8 cellular contexts compared by ENCODE assay signal in the genomic region with DNA sequence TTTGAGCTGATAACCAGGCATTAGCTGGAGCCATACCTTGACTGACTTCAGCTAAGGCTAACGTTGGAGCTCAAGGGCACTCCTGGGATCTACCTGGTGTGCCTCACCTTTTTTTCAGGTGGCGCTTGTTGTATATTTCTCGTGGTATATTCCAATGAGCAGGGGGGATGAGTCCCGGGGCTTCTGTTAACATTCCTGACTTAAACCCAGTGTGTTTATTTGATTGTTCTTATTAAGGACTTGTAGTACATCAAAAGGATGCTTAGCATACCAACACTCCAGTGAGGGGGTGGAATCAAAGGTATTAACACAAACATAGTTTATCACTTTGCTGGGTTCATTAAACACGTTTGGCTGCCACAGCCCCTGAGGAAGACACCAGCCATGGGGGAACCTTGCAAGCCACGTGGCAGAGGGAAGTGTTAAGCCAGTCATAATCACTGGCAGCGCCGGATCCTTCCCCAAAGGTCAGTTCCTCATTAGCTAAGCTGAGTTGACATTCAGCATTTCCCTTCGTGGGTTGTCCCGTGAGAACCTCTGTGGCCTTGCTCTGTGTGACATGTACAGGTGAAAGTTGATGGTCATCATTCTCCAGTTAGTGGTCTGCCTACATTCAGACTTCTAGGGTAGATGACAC.
A peak's percentile ranks its signal among the peaks of the same experiment; 100 is the strongest.
DNase-seq lines count a peak whose midpoint lies in the region; ATAC-seq and TF ChIP-seq lines count a peak whose summit lies in the region.

No MANE protein-coding gene starts in this region.

- H3K9me3 ChIP-seq in Caco-2 (no peaks in the 10 kb centered on the region), gastroesophageal sphincter (no peaks in the 10 kb centered on the region)

- TF ChIP-seq POLR2A in gastroesophageal sphincter (IDR thresholded peaks at IDR 0.05), result no peak

- DNase-seq in Caco-2, result peak; percentile 78 to 86
- DNase-seq in posterior vena cava (ENCODE audit: low spot score), result peak; percentile 92
- DNase-seq in H7, result no peak
- no peak for DNase-seq in H4 (ENCODE audit: low spot score)
- no peak for DNase-seq in 8988T

- BruUV-seq in Caco-2 (replicated peaks; lab: Mats Ljungman, UMichigan), result no TSS peak

- H3K27me3 Mint-ChIP-seq in Caco-2 (ENCODE audit: insufficient read depth, unreplicated experiment), result no peaks in the 10 kb centered on the region

- peaks cover 62% of the 10 kb centered on the region for H3K36me3 Mint-ChIP-seq in Caco-2 (ENCODE audit: insufficient read depth, unreplicated experiment)

- intact Hi-C loops in Caco-2 (cut with micrococcal nuclease; ENCODE audit: unreplicated experiment), result no loop called here
- intact Hi-C loops in posterior vena cava (cut with DNase I), result no loop called here

- H3K27me3 ChIP-seq in Caco-2 (replicated peaks; ENCODE audit: control insufficient read depth, insufficient read depth, low read length), result no peaks in the 10 kb centered on the region
- H3K27me3 ChIP-seq in gastroesophageal sphincter, result no peaks in the 10 kb centered on the region
- H3K27me3 ChIP-seq in H7 (ENCODE audit: control insufficient read depth, insufficient read depth, low read length), result no peaks in the 10 kb centered on the region

- H3K4me3 Mint-ChIP-seq in Caco-2 (ENCODE audit: unreplicated experiment), result peak overlapping the region; percentile 43

- TF ChIP-seq CTCF in Caco-2 (IDR thresholded peaks at IDR 0.05; ENCODE audit: insufficient read depth in 1 of 2, low read depth in 1 of 2, low read length in 1 of 2, severe bottlenecking in 1 of 2, unreplicated experiment in 1 of 2) (no peak), gastroesophageal sphincter (IDR thresholded peaks at IDR 0.05) (no peak)

- 0 out of 2 replicates have a peak, but pooled peaks cover 1% of the 10 kb centered on the region for H3K36me3 ChIP-seq in Caco-2 (ENCODE audit: control insufficient read depth, insufficient read depth, low read length)
- H3K36me3 ChIP-seq in gastroesophageal sphincter, result peaks cover 0 to 18% of the 10 kb centered on the region in 2 donors
- no peaks in the 10 kb centered on the region; the same call in 1 of the 2 replicates for H3K36me3 ChIP-seq in H7 (replicated peaks; ENCODE audit: control insufficient read depth, insufficient read depth, low read length)

- ATAC-seq in HG02678 (IDR thresholded peaks at IDR 0.05; ENCODE audit: unreplicated experiment) (peak; percentile 57), SK-N-SH treated with all-trans-retinoic acid at 6 μM for 48 hours (peak; percentile 0; the same call in 1 of the 3 replicates), gastroesophageal sphincter (no peak)

- no peak overlapping the region for H3K4me3 ChIP-seq in Caco-2 (ENCODE audit: low read depth, low read length)
- H3K4me3 ChIP-seq in gastroesophageal sphincter, result no peak overlapping the region
- no peak overlapping the region for H3K4me3 ChIP-seq in H7 (ENCODE audit: insufficient read depth, low read depth, low read length)

- POLR2A ChIA-PET in Caco-2 (lab: Charles Lee), result interaction anchor here (1.2 kb wide), 1 partner anchor 44 kb away, joined by 4 read pairs; no protein-coding TSS in a partner anchor

- H3K4me1 ChIP-seq in Caco-2, result peaks cover 88% of the 10 kb centered on the region
- H3K4me1 ChIP-seq in gastroesophageal sphincter, result peaks cover 22 to 98% (median 72%) of the 10 kb centered on the region in 3 donors

- peaks cover 71% of the 10 kb centered on the region for H3K4me1 Mint-ChIP-seq in Caco-2 (ENCODE audit: low read depth, unreplicated experiment)

- WGBS in gastroesophageal sphincter (ENCODE audit: low coverage in 1 of 2), 2 donors, result 28 to 60% methylated on average over 2 to 10 of the region's 10 CpGs

- TF ChIP-seq EP300 in gastroesophageal sphincter (IDR thresholded peaks at IDR 0.05), result no peak

- peak overlapping the region; percentile 90 to 96 (median 95) for H3K27ac ChIP-seq in gastroesophageal sphincter

- peak overlapping the region; percentile 97 for H3K27ac Mint-ChIP-seq in Caco-2 (ENCODE audit: unreplicated experiment)

- CTCF ChIA-PET in Caco-2 (lab: Charles Lee), result no interaction called here

- no peaks in the 10 kb centered on the region for H3K9me3 Mint-ChIP-seq in Caco-2 (ENCODE audit: unreplicated experiment)

TF ChIP-seq in SK-N-SH treated with all-trans-retinoic acid at 6 μM for 48 hours, 23 proteins besides CTCF, POLR2A, EP300 and RAD21:
- TF ChIP-seq ZFP3 (CRISPR knock-in tag; IDR thresholded peaks at IDR 0.05) (peak; percentile 5; the same call in 1 of the 2 replicates), ARNTL (CRISPR knock-in tag; IDR thresholded peaks at IDR 0.05; ENCODE audit: borderline replicate concordance, low read depth) (no peak), ISL1 (CRISPR knock-in tag; IDR thresholded peaks at IDR 0.05) (peak; percentile 12)
TF ChIP-seq in SK-N-SH treated with all-trans-retinoic acid at 6 μM for 48 hours: peak in this region for 2.

Comparison
In these comparisons a context has a peak if more than half of its experiments do, and no peak if none do; other contexts are left out.
1. DNase-seq: peak in Caco-2 (2 of 2) and posterior vena cava (single experiment); none in H7 (single experiment), H4 (single experiment) and 8988T (single experiment).